ENCODE assay signal across 22 cellular contexts in the genomic region with DNA sequence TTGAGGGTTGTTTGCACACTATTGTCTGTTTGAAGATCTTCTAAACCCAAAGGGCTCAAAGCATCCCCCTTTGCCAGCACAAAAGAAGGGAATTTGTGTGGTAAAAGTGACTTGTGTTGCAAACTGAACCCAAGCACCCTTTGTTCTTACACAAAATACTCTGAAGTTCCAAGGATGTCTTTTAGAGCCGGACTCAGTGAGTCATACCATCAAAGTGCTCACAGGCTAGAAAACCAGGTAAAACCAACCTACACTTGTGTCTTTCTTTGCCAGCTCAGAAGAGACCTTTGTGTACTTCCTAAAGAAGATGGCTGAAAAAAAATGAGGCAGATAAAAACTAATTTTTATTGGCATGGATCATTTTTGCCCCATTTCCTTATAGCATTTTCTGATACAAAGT.
DNase-seq lines count a peak whose midpoint lies in the region; ATAC-seq and TF ChIP-seq lines count a peak whose summit lies in the region.
"Had no signal": no experiment of that assay in that cellular context is flagged by ENCODE, and none has a peak within 500 bp of the region (broad histone marks: within the 10 kb centered on the region; RNA-seq: fewer than 3 reads in every experiment).

No MANE protein-coding gene starts in this region.

- no peak overlapping the region for H2BK12ac ChIP-seq in H9 (ENCODE audit: insufficient read length, low read depth, low read length)

- H4K91ac ChIP-seq in H9 (ENCODE audit: insufficient read length, low read depth, low read length): no peak overlapping the region

- H3K27ac Mint-ChIP-seq in H9: peak overlapping the region in 2 of 3 experiments; percentile 45 to 87; a peak in 4 of 7 replicates
- no peak overlapping the region for H3K27ac Mint-ChIP-seq in WTC11
- H3K27ac Mint-ChIP-seq in nephron: peak overlapping the region in 2 of 3 experiments; percentile 74 to 82
- no peak overlapping the region for H3K27ac Mint-ChIP-seq in mesothelial cell of epicardium
- H3K27ac Mint-ChIP-seq: CD4-positive, alpha-beta memory T cell; HFFc6 had no signal

- no peak for DNase-seq in H9
- DNase-seq in WTC11 (ENCODE audit: low spot score): no peak
- DNase-seq in epithelial cell of esophagus (ENCODE audit: low read depth): peak; percentile 33
- DNase-seq in T-helper 1 cell: no peak
- no peak for DNase-seq in activated CD8-positive, alpha-beta memory T cell treated with anti-CD3 and anti-CD28 coated beads, Interleukin-2, amount 50 U/mL, for 48 hours
- no peak for DNase-seq in mesothelial cell of epicardium (ENCODE audit: low spot score in 2 of 2, unreplicated experiment in 2 of 2)
- DNase-seq: CD4-positive, alpha-beta memory T cell; DMS153; GDM1; HFFc6; Karpas-422; MG63; NCI-H1048; NCI-H1436; NCI-H2029; NCI-H345; NCI-H526; SJCRH30 had no signal

- no peak overlapping the region for H2BK15ac ChIP-seq in H9 (ENCODE audit: low read depth, low read length)

- peaks cover 26 to 30% of the 10 kb centered on the region in 2 experiments for H3K4me1 Mint-ChIP-seq in H9
- peaks cover 33% of the 10 kb centered on the region for H3K4me1 Mint-ChIP-seq in WTC11
- peaks cover 24% of the 10 kb centered on the region for H3K4me1 Mint-ChIP-seq in nephron
- peaks cover 2% of the 10 kb centered on the region for H3K4me1 Mint-ChIP-seq in mesothelial cell of epicardium
- H3K4me1 Mint-ChIP-seq: CD4-positive, alpha-beta memory T cell had no signal

- peak; percentile 17; the same call in 1 of the 2 replicates for ATAC-seq in WTC11
- ATAC-seq in HG03097 (IDR thresholded peaks at IDR 0.05; ENCODE audit: low FRiP score, unreplicated experiment): no peak
- ATAC-seq: Panc1 had no signal

- H3K4ac ChIP-seq in H9 (ENCODE audit: low read depth, low read length): no peak overlapping the region

- no peaks in the 10 kb centered on the region for H3K9me3 ChIP-seq in H9 (ENCODE audit: control insufficient read depth, low read depth, low read length)
- H3K9me3 ChIP-seq: MG63, SJCRH30 had no signal

- no peaks in the 10 kb centered on the region for H3K27me3 ChIP-seq in H9 (ENCODE audit: insufficient read depth, low read length)
- H3K27me3 ChIP-seq: MG63, SJCRH30 had no signal

- H3K27me3 Mint-ChIP-seq in H9 (ENCODE audit: low read depth): no peaks in the 10 kb centered on the region
- no peaks in the 10 kb centered on the region for H3K27me3 Mint-ChIP-seq in WTC11 (ENCODE audit: low read depth)
- no peaks in the 10 kb centered on the region for H3K27me3 Mint-ChIP-seq in nephron (ENCODE audit: low read depth)
- H3K27me3 Mint-ChIP-seq in mesothelial cell of epicardium (ENCODE audit: low read depth): no peaks in the 10 kb centered on the region
- H3K27me3 Mint-ChIP-seq: IgD-negative memory B cell had no signal

- no peak overlapping the region for H3T11ph ChIP-seq in H9 (ENCODE audit: low read length)

- H3K23ac ChIP-seq in H9 (ENCODE audit: insufficient read length, low read depth, low read length): no peak overlapping the region

- no peak overlapping the region for H2AFZ ChIP-seq in H9 (ENCODE audit: low read length)

- H3K4me3 Mint-ChIP-seq in H9 (no peak overlapping the region), WTC11 (no peak overlapping the region), nephron (no peak overlapping the region), mesothelial cell of epicardium (no peak overlapping the region)
- H3K4me3 Mint-ChIP-seq: CD4-positive, alpha-beta memory T cell; HFFc6 had no signal

- CTCF ChIA-PET in WTC11 (lab: Charles Lee): no interaction called here

- no peak overlapping the region for H3K4me3 ChIP-seq in epithelial cell of esophagus (ENCODE audit: low read length)
- H3K4me3 ChIP-seq: MG63, SJCRH30 had no signal

- TF ChIP-seq CTCF in H9 (conservative IDR thresholded peaks at IDR 0.05): no peak
- TF ChIP-seq CTCF in WTC11 (IDR thresholded peaks at IDR 0.05): no peak
- no peak for TF ChIP-seq CTCF in epithelial cell of esophagus (IDR thresholded peaks at IDR 0.05; ENCODE audit: insufficient read depth, low read depth, low read length, missing control alignments)
- TF ChIP-seq CTCF in nephron (IDR thresholded peaks at IDR 0.05; ENCODE audit: unreplicated experiment in 3 of 3): no peak
- TF ChIP-seq CTCF in mesothelial cell of epicardium (IDR thresholded peaks at IDR 0.05; ENCODE audit: unreplicated experiment): no peak

- no peak overlapping the region for H3K27ac ChIP-seq in H9 (ENCODE audit: insufficient read length, low read depth, low read length)
- H3K27ac ChIP-seq: SJCRH30 had no signal

- no peak overlapping the region for H3K9ac ChIP-seq in H9 (ENCODE audit: extremely low read depth, insufficient read length, low read length)

- POLR2A ChIA-PET in WTC11 (lab: Charles Lee): no interaction called here

- H3K23me2 ChIP-seq in H9 (ENCODE audit: insufficient read length, low read depth, low read length, poor library complexity, severe bottlenecking): no peaks in the 10 kb centered on the region

- H3K14ac ChIP-seq in H9 (ENCODE audit: insufficient read depth, low read length): no peak overlapping the region

- no peak overlapping the region for H4K8ac ChIP-seq in H9 (replicated peaks; ENCODE audit: insufficient read length, low read depth, low read length)

- H2BK20ac ChIP-seq in H9 (ENCODE audit: low read depth, low read length, poor library complexity, severe bottlenecking): no peak overlapping the region

- no peaks in the 10 kb centered on the region for H3K79me1 ChIP-seq in H9 (ENCODE audit: insufficient read depth, low read depth, low read length, poor library complexity, severe bottlenecking)

- no peak overlapping the region for H3K4me2 ChIP-seq in H9 (ENCODE audit: insufficient read depth, insufficient read length, low read length)

- no peak overlapping the region for H2BK5ac ChIP-seq in H9 (ENCODE audit: insufficient read length, low read length)

- no CpG with 5 or more reads among the region's 1 CpG for WGBS in H9 (ENCODE audit: extremely low coverage, insufficient read length, low lambda C conversion rate)

- no peaks in the 10 kb centered on the region for H3K9me3 Mint-ChIP-seq in H9
- no peaks in the 10 kb centered on the region for H3K9me3 Mint-ChIP-seq in WTC11
- H3K9me3 Mint-ChIP-seq in nephron: no peaks in the 10 kb centered on the region
- H3K9me3 Mint-ChIP-seq in mesothelial cell of epicardium: no peaks in the 10 kb centered on the region
- H3K9me3 Mint-ChIP-seq: HFFc6 had no signal

- no peak overlapping the region for H3K56ac ChIP-seq in H9 (ENCODE audit: insufficient read length, low read depth, low read length)

- H2BK120ac ChIP-seq in H9 (ENCODE audit: low read depth, low read length, poor library complexity, severe bottlenecking): no peak overlapping the region

- no peak overlapping the region for H4K5ac ChIP-seq in H9 (ENCODE audit: insufficient read length, low read depth, low read length)

- peaks cover 3% of the 10 kb centered on the region for H3K4me1 ChIP-seq in H9 (ENCODE audit: insufficient read depth, low read length)
- H3K4me1 ChIP-seq: SJCRH30 had no signal

- H4K20me1 ChIP-seq in H9 (ENCODE audit: control insufficient read depth, insufficient read depth, insufficient read length): no peaks in the 10 kb centered on the region

- H3K36me3 Mint-ChIP-seq in H9 (ENCODE audit: insufficient read depth in 1 of 3, low read depth in 3 of 3): no peaks in the 10 kb centered on the region
- no peaks in the 10 kb centered on the region for H3K36me3 Mint-ChIP-seq in WTC11
- H3K36me3 Mint-ChIP-seq in nephron (ENCODE audit: low read depth): peaks cover 11% of the 10 kb centered on the region
- peaks cover 12% of the 10 kb centered on the region for H3K36me3 Mint-ChIP-seq in mesothelial cell of epicardium
- H3K36me3 Mint-ChIP-seq: CD4-positive, alpha-beta memory T cell; IgD-negative memory B cell had no signal

- no peak overlapping the region for H3K18ac ChIP-seq in H9 (ENCODE audit: insufficient read length, low read depth, low read length)

- no peaks in the 10 kb centered on the region for H3K79me2 ChIP-seq in H9 (ENCODE audit: insufficient read depth, low read length)

- no peak overlapping the region for H2AK5ac ChIP-seq in H9 (ENCODE audit: insufficient read length, low read length)

TF ChIP-seq in WTC11, 78 proteins besides CTCF, POLR2A, EP300 and RAD21 (continues in another document):
- TF ChIP-seq MYBL2 (CRISPR knock-in tag; IDR thresholded peaks at IDR 0.05): no peak
- TF ChIP-seq ZNF263 (CRISPR knock-in tag; IDR thresholded peaks at IDR 0.05; ENCODE audit: low read depth): no peak
- TF ChIP-seq PRRX2 (CRISPR knock-in tag; IDR thresholded peaks at IDR 0.05): no peak
- TF ChIP-seq CREB1 (CRISPR knock-in tag; IDR thresholded peaks at IDR 0.05): no peak
- TF ChIP-seq, protein P1, sequence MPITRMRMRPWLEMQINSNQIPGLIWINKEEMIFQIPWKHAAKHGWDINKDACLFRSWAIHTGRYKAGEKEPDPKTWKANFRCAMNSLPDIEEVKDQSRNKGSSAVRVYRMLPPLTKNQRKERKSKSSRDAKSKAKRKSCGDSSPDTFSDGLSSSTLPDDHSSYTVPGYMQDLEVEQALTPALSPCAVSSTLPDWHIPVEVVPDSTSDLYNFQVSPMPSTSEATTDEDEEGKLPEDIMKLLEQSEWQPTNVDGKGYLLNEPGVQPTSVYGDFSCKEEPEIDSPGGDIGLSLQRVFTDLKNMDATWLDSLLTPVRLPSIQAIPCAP (CRISPR knock-in tag; IDR thresholded peaks at IDR 0.05): no peak
- TF ChIP-seq, protein P2, sequence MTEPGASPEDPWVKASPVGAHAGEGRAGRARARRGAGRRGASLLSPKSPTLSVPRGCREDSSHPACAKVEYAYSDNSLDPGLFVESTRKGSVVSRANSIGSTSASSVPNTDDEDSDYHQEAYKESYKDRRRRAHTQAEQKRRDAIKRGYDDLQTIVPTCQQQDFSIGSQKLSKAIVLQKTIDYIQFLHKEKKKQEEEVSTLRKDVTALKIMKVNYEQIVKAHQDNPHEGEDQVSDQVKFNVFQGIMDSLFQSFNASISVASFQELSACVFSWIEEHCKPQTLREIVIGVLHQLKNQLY (CRISPR knock-in tag; IDR thresholded peaks at IDR 0.05): no peak
- no peak for TF ChIP-seq RORB (CRISPR knock-in tag; IDR thresholded peaks at IDR 0.05)
- TF ChIP-seq, protein P3, sequence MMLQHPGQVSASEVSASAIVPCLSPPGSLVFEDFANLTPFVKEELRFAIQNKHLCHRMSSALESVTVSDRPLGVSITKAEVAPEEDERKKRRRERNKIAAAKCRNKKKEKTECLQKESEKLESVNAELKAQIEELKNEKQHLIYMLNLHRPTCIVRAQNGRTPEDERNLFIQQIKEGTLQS (CRISPR knock-in tag; conservative IDR thresholded peaks at IDR 0.05): no peak
- TF ChIP-seq, protein P4, sequence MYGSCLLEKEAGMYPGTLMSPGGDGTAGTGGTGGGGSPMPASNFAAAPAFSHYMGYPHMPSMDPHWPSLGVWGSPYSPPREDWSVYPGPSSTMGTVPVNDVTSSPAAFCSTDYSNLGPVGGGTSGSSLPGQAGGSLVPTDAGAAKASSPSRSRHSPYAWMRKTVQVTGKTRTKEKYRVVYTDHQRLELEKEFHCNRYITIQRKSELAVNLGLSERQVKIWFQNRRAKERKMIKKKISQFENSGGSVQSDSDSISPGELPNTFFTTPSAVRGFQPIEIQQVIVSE (CRISPR knock-in tag; IDR thresholded peaks at IDR 0.05; ENCODE audit: borderline replicate concordance): no peak

Comparison
In these comparisons a context has a peak if more than half of its experiments do, and no peak if none do; other contexts are left out.
1. H3K27ac Mint-ChIP-seq: peak in H9 (2 of 3) and nephron (2 of 3); none in WTC11 (single experiment) and mesothelial cell of epicardium (single experiment).